Comparison of ENCODE assay signal across 9 cellular contexts in genomic region chr9:127166651-127167524, GRCh38. TPM values are rescaled to one million over a fixed set of nuclear protein-coding genes. Genes with fewer than 3 reads are reported as not detected.
DNase-seq lines count a peak whose midpoint lies in the region; ATAC-seq, FAIRE-seq and TF ChIP-seq lines count a peak whose summit lies in the region.
"Had no signal": no experiment of that assay in that cellular context is flagged by ENCODE, and none has a peak within 500 bp of the region (broad histone marks: within the 10 kb centered on the region; RNA-seq: fewer than 3 reads in every experiment).

No MANE protein-coding gene starts in this region.

- no peak overlapping the region for H3K27ac Mint-ChIP-seq in activated CD4-positive, alpha-beta T cell treated with anti-CD3 and anti-CD28 coated beads, Interleukin-2, amount 10 ng/mL, durations not matched to agents 7 days and 5 days

- no peaks in the 10 kb centered on the region for H3K36me3 Mint-ChIP-seq in activated CD4-positive, alpha-beta T cell treated with anti-CD3 and anti-CD28 coated beads, Interleukin-2, amount 10 ng/mL, durations not matched to agents 7 days and 5 days (ENCODE audit: low read depth)

- H3K27me3 ChIP-seq in MM.1S (replicated peaks; ENCODE audit: insufficient read depth, low read length) (no peaks in the 10 kb centered on the region), esophagus muscularis mucosa (no peaks in the 10 kb centered on the region), SJCRH30 (no peaks in the 10 kb centered on the region)

- no peaks in the 10 kb centered on the region for H3K9me3 Mint-ChIP-seq in activated CD4-positive, alpha-beta T cell treated with anti-CD3 and anti-CD28 coated beads, Interleukin-2, amount 10 ng/mL, durations not matched to agents 7 days and 5 days

- H3K9me2 ChIP-seq in MM.1S (replicated peaks; ENCODE audit: insufficient read depth, low read length), result no peaks in the 10 kb centered on the region

- DNase-seq in H54 (ENCODE audit: insufficient read length, low spot score) (peak; percentile 74), MM.1S (peak; percentile 62), esophagus muscularis mucosa (ENCODE audit: extremely low spot score) (peak; percentile 66), SJCRH30 (no peak)
- DNase-seq in activated CD4-positive, alpha-beta T cell treated with anti-CD3 and anti-CD28 coated beads, Interleukin-2, amount 10 ng/mL, durations not matched to agents 7 days and 5 days, result no peak
- DNase-seq in effector CD8-positive, alpha-beta T cell (lab: John Stamatoyannopoulos, UW), result no peak
- DNase-seq in stimulated activated CD4-positive, alpha-beta T cell treated with anti-CD3 and anti-CD28 coated beads, Interleukin-4, amount 100 ng/mL, for 24 hours, result no peak

- no peaks in the 10 kb centered on the region for H3K36me3 ChIP-seq in MM.1S (replicated peaks; ENCODE audit: insufficient read depth, low read length)
- peaks cover 0 to 14% (median 2%) of the 10 kb centered on the region in 4 donors for H3K36me3 ChIP-seq in esophagus muscularis mucosa
- no peaks in the 10 kb centered on the region for H3K36me3 ChIP-seq in SJCRH30

- no peak overlapping the region; the same call in 1 of the 2 replicates for H3K27ac ChIP-seq in MM.1S (ENCODE audit: low read length)
- H3K27ac ChIP-seq in esophagus muscularis mucosa (replicated peaks in 1 of 4), result no peak overlapping the region
- no peak overlapping the region for H3K27ac ChIP-seq in SJCRH30
- H3K27ac ChIP-seq: KMS-11 had no signal

- H3K4me1 ChIP-seq in MM.1S (ENCODE audit: low read length) (peaks cover 18% of the 10 kb centered on the region), esophagus muscularis mucosa (peaks cover 3 to 18% (median 14%) of the 10 kb centered on the region in 4 donors), SJCRH30 (peaks cover 13% of the 10 kb centered on the region)

- no peak overlapping the region for H3K4me2 ChIP-seq in MM.1S (ENCODE audit: low read depth, low read length)
- H3K4me2 ChIP-seq: KMS-11 had no signal

- peaks cover 2% of the 10 kb centered on the region for H3K27me3 Mint-ChIP-seq in activated CD4-positive, alpha-beta T cell treated with anti-CD3 and anti-CD28 coated beads, Interleukin-2, amount 10 ng/mL, durations not matched to agents 7 days and 5 days

- 82% methylated on average over 12 of the region's 12 CpGs for WGBS in esophagus muscularis mucosa

- peaks cover 20% of the 10 kb centered on the region for H3K4me1 Mint-ChIP-seq in activated CD4-positive, alpha-beta T cell treated with anti-CD3 and anti-CD28 coated beads, Interleukin-2, amount 10 ng/mL, durations not matched to agents 7 days and 5 days

- H3K79me2 ChIP-seq in MM.1S (ENCODE audit: low read length), result no peaks in the 10 kb centered on the region

- H3K9me3 ChIP-seq in MM.1S (replicated peaks; ENCODE audit: insufficient read depth, low read length) (no peaks in the 10 kb centered on the region), esophagus muscularis mucosa (no peaks in the 10 kb centered on the region), SJCRH30 (replicated peaks) (no peaks in the 10 kb centered on the region)

- no peak overlapping the region for H2AFZ ChIP-seq in MM.1S (ENCODE audit: low read length)

- no peak overlapping the region for H3K4me3 ChIP-seq in MM.1S (ENCODE audit: low read length)
- H3K4me3 ChIP-seq in esophagus muscularis mucosa, result no peak overlapping the region
- no peak overlapping the region for H3K4me3 ChIP-seq in SJCRH30

- no peak for TF ChIP-seq EP300 in esophagus muscularis mucosa (IDR thresholded peaks at IDR 0.05)

- peak; percentile 77 for ATAC-seq in GM18502 (IDR thresholded peaks at IDR 0.05; ENCODE audit: poor library complexity, unreplicated experiment)

- no peak overlapping the region for H3K9ac ChIP-seq in MM.1S (ENCODE audit: low read length)
- H3K9ac ChIP-seq: KMS-11 had no signal

- POLR2A ChIA-PET in activated CD4-positive, alpha-beta T cell treated with anti-CD3 and anti-CD28 coated beads, Interleukin-2, amount 10 ng/mL, durations not matched to agents 7 days and 5 days (lab: Charles Lee), result no interaction called here

- TF ChIP-seq CTCF in MM.1S (IDR thresholded peaks at IDR 0.05; ENCODE audit: low read length) (no peak), esophagus muscularis mucosa (IDR thresholded peaks at IDR 0.05) (no peak)

- FAIRE-seq in H54 (lab: Jason Lieb, UNC), result peak; percentile 84

- intact Hi-C loops in esophagus muscularis mucosa (cut with DNase I), result no loop called here

- CTCF ChIA-PET in activated CD4-positive, alpha-beta T cell treated with anti-CD3 and anti-CD28 coated beads, Interleukin-2, amount 10 ng/mL, durations not matched to agents 7 days and 5 days (lab: Charles Lee), result interaction anchor here (0.6 kb wide), 1 partner anchor 81 kb away, joined by 3 read pairs; no protein-coding TSS in a partner anchor

- H4K20me1 ChIP-seq in MM.1S (ENCODE audit: insufficient read depth, low read length), result no peaks in the 10 kb centered on the region

- H3F3A ChIP-seq in MM.1S (ENCODE audit: insufficient read depth, low read length), result peaks cover 9% of the 10 kb centered on the region

- TF ChIP-seq POLR2A in H54 (IDR thresholded peaks at IDR 0.05; ENCODE audit: low read depth, low read length), result no peak
- TF ChIP-seq POLR2A in esophagus muscularis mucosa (IDR thresholded peaks at IDR 0.05; ENCODE audit: low read depth), result no peak

- H3K4me3 Mint-ChIP-seq in activated CD4-positive, alpha-beta T cell treated with anti-CD3 and anti-CD28 coated beads, Interleukin-2, amount 10 ng/mL, durations not matched to agents 7 days and 5 days, result no peak overlapping the region

RNA-seq across cellular contexts. Expression of gene ANGPTL2, which starts 44.5 kb away (rescaled TPM):
- 10 to 100 TPM; 29.5 to 57.0 (median 41.3) TPM for total RNA-seq in esophagus muscularis mucosa
- total RNA-seq in activated CD4-positive, alpha-beta T cell treated with anti-CD3 and anti-CD28 coated beads, Interleukin-2, amount 10 ng/mL, durations not matched to agents 7 days and 5 days, result not detected
- total RNA-seq in SJCRH30 (2014; rRNA removed; shearing (Covaris generic)), result 21.1 and 21.3 TPM in 2 replicates

Comparison
In these comparisons a context has a peak if more than half of its experiments do, and no peak if none do; other contexts are left out.
1. DNase-seq: peak in H54 (single experiment), MM.1S (single experiment) and esophagus muscularis mucosa (single experiment); none in activated CD4-positive, alpha-beta T cell treated with anti-CD3 and anti-CD28 coated beads, Interleukin-2, amount 10 ng/mL, durations not matched to agents 7 days and 5 days (single experiment), effector CD8-positive, alpha-beta T cell (single experiment), stimulated activated CD4-positive, alpha-beta T cell treated with anti-CD3 and anti-CD28 coated beads, Interleukin-4, amount 100 ng/mL, for 24 hours (single experiment) and SJCRH30 (0 of 2).
2. RNA of gene ANGPTL2, which starts 44.5 kb away (total RNA-seq): 29.5 to 57.0 TPM in esophagus muscularis mucosa and 21.1 to 21.3 TPM in SJCRH30; not detected in activated CD4-positive, alpha-beta T cell treated with anti-CD3 and anti-CD28 coated beads, Interleukin-2, amount 10 ng/mL, durations not matched to agents 7 days and 5 days; every median in the first group is over 10 times any median in the second.